ENCODE assay signal across 7 cellular contexts in genomic region chr2:130556441-130556840, GRCh38. TPM values are rescaled to one million over a fixed set of nuclear protein-coding genes. Genes with fewer than 3 reads are reported as not detected.
"Had no signal": no experiment of that assay in that cellular context is flagged by ENCODE, and none has a peak within 500 bp of the region (broad histone marks: within the 10 kb centered on the region; RNA-seq: fewer than 3 reads in every experiment).

No MANE protein-coding gene starts in this region.

RNA-seq across cellular contexts. Expression of gene CFC1B, which starts 35.4 kb away (rescaled TPM):
- total RNA-seq: GM23248, GM23338, H1, H4, H7, H9, HFFc6 had no signal
- polyA plus RNA-seq: GM23248, GM23338 had no signal

RNA-seq across cellular contexts. Expression of gene CFC1, which starts 42.9 kb away (rescaled TPM):
- total RNA-seq: GM23248, GM23338, H1, HFFc6 had no signal
- polyA plus RNA-seq: GM23248 had no signal

RNA-seq across cellular contexts. Expression of gene POTEI, which starts 47.3 kb away (rescaled TPM):
- total RNA-seq: GM23248, HFFc6 had no signal
- polyA plus RNA-seq: GM23248 had no signal

RNA-seq across cellular contexts. Expression of gene POTEJ, which starts 54.8 kb away (rescaled TPM):
- total RNA-seq: GM23248, H1, H4, H7, H9, HFFc6 had no signal
- polyA plus RNA-seq: GM23248, H1 had no signal
